10 cellular contexts compared by ENCODE assay signal in genomic region chr5:402615-403359, GRCh38. TPM values are rescaled to one million over a fixed set of nuclear protein-coding genes. Genes with fewer than 3 reads are reported as not detected.
DNase-seq lines count a peak whose midpoint lies in the region; ATAC-seq and TF ChIP-seq lines count a peak whose summit lies in the region.
"Had no signal": no experiment of that assay in that cellular context is flagged by ENCODE, and none has a peak within 500 bp of the region (broad histone marks: within the 10 kb centered on the region; RNA-seq: fewer than 3 reads in every experiment).

No MANE protein-coding gene starts in this region.

- peak; percentile 54 for ATAC-seq in GM19397 (IDR thresholded peaks at IDR 0.05; ENCODE audit: unreplicated experiment)
- ATAC-seq in HG03159 (IDR thresholded peaks at IDR 0.05; ENCODE audit: unreplicated experiment) = peak; percentile 38
- no peak for ATAC-seq in activated naive CD8-positive, alpha-beta T cell treated with anti-CD3 and anti-CD28 coated beads, Interleukin-2, amount 10 ng/mL, durations not matched to agents 7 days and 5 days (ENCODE audit: low read depth)
- ATAC-seq in psoas muscle = no peak
- no peak for ATAC-seq in left cardiac atrium

- H3K27me3 ChIP-seq in DOHH2 (ENCODE audit: control insufficient read depth, low read length) (no peaks in the 10 kb centered on the region), WERI-Rb-1 (ENCODE audit: insufficient read depth, low read depth, severe bottlenecking) (no peaks in the 10 kb centered on the region), psoas muscle (ENCODE audit: insufficient read depth in 3 of 3, low read length in 2 of 3) (peaks cover 0 to 53% (median 3%) of the 10 kb centered on the region in 3 donors)
- H3K27me3 ChIP-seq: right lobe of liver had no signal

- TF ChIP-seq CTCF in DOHH2 (IDR thresholded peaks at IDR 0.05; ENCODE audit: low read depth, low read length, poor library complexity, severe bottlenecking) (peak; percentile 34), WERI-Rb-1 (IDR thresholded peaks at IDR 0.05; ENCODE audit: low read depth, low read length) (no peak), psoas muscle (IDR thresholded peaks at IDR 0.05) (no peak)

- WGBS in psoas muscle, 3 donors = 78 to 87% (median 85%) methylated on average over 20 of the region's 20 CpGs

- H3K4me3 Mint-ChIP-seq in activated naive CD8-positive, alpha-beta T cell treated with anti-CD3 and anti-CD28 coated beads, Interleukin-2, amount 10 ng/mL, durations not matched to agents 7 days and 5 days = peak overlapping the region; percentile 10

- 0 out of 2 replicates have a peak, but pooled peaks cover under 1% of the 10 kb centered on the region for H3K79me2 ChIP-seq in DOHH2 (ENCODE audit: control insufficient read depth, low read length)

- intact Hi-C loops in psoas muscle (cut with DNase I) (no loop called here), left cardiac atrium (cut with DNase I) (no loop called here)

- H3K27ac ChIP-seq in DOHH2 (ENCODE audit: low read depth, low read length) = peak overlapping the region; percentile 100
- no peak overlapping the region for H3K27ac ChIP-seq in WERI-Rb-1
- no peak overlapping the region for H3K27ac ChIP-seq in psoas muscle
- H3K27ac ChIP-seq: right lobe of liver had no signal

- H3K36me3 ChIP-seq in DOHH2 (ENCODE audit: control insufficient read depth, low read length) (peaks cover 34% of the 10 kb centered on the region), WERI-Rb-1 (no peaks in the 10 kb centered on the region), psoas muscle (ENCODE audit: insufficient read depth in 1 of 2, low read depth in 1 of 2) (no peaks in the 10 kb centered on the region)
- H3K36me3 ChIP-seq: right lobe of liver had no signal

- H3K27me3 Mint-ChIP-seq in activated naive CD8-positive, alpha-beta T cell treated with anti-CD3 and anti-CD28 coated beads, Interleukin-2, amount 10 ng/mL, durations not matched to agents 7 days and 5 days = no peaks in the 10 kb centered on the region

- H4K20me1 ChIP-seq in DOHH2 (ENCODE audit: control insufficient read depth, insufficient read depth, low read depth, low read length) = no peaks in the 10 kb centered on the region

- no peak for DNase-seq in activated naive CD8-positive, alpha-beta T cell treated with anti-CD3 and anti-CD28 coated beads, Interleukin-2, amount 10 ng/mL, durations not matched to agents 7 days and 5 days
- no peak for DNase-seq in WERI-Rb-1
- DNase-seq in psoas muscle = no peak
- no peak for DNase-seq in left cardiac atrium
- DNase-seq in AG08395 (ENCODE audit: low spot score) = no peak
- DNase-seq: NCI-H2029, right lobe of liver had no signal

- H3K4me1 ChIP-seq in DOHH2 (ENCODE audit: control insufficient read depth, low read length) (peaks cover 97% of the 10 kb centered on the region), psoas muscle (peaks cover 4% of the 10 kb centered on the region)
- H3K4me1 ChIP-seq: right lobe of liver had no signal

- H3K4me3 ChIP-seq in DOHH2 (ENCODE audit: low read length) (peak overlapping the region; percentile 63), WERI-Rb-1 (ENCODE audit: low read depth, low read length) (no peak overlapping the region), psoas muscle (no peak overlapping the region)
- H3K4me3 ChIP-seq: right lobe of liver had no signal

- peaks cover 44% of the 10 kb centered on the region for H3K36me3 Mint-ChIP-seq in activated naive CD8-positive, alpha-beta T cell treated with anti-CD3 and anti-CD28 coated beads, Interleukin-2, amount 10 ng/mL, durations not matched to agents 7 days and 5 days

- no peaks in the 10 kb centered on the region for H3K9me3 Mint-ChIP-seq in activated naive CD8-positive, alpha-beta T cell treated with anti-CD3 and anti-CD28 coated beads, Interleukin-2, amount 10 ng/mL, durations not matched to agents 7 days and 5 days

- H3F3A ChIP-seq in DOHH2 (ENCODE audit: control insufficient read depth, insufficient read depth) = peaks cover 43% of the 10 kb centered on the region

- H3K4me2 ChIP-seq in DOHH2 (ENCODE audit: low read length) = peak overlapping the region; percentile 97

- H3K9me2 ChIP-seq in DOHH2 (replicated peaks; ENCODE audit: control insufficient read depth, low read length) = no peaks in the 10 kb centered on the region

- H3K9me3 ChIP-seq in DOHH2 (ENCODE audit: control insufficient read depth, insufficient read depth, low read length) = no peaks in the 10 kb centered on the region
- peaks cover 2% of the 10 kb centered on the region for H3K9me3 ChIP-seq in WERI-Rb-1 (ENCODE audit: severe bottlenecking)
- H3K9me3 ChIP-seq in psoas muscle = no peaks in the 10 kb centered on the region
- H3K9me3 ChIP-seq: right lobe of liver had no signal

- H3K27ac Mint-ChIP-seq in activated naive CD8-positive, alpha-beta T cell treated with anti-CD3 and anti-CD28 coated beads, Interleukin-2, amount 10 ng/mL, durations not matched to agents 7 days and 5 days = peak overlapping the region; percentile 38

- POLR2A ChIA-PET in activated naive CD8-positive, alpha-beta T cell treated with anti-CD3 and anti-CD28 coated beads, Interleukin-2, amount 10 ng/mL, durations not matched to agents 7 days and 5 days (lab: Charles Lee) = no interaction called here

- peaks cover 22% of the 10 kb centered on the region for H3K4me1 Mint-ChIP-seq in activated naive CD8-positive, alpha-beta T cell treated with anti-CD3 and anti-CD28 coated beads, Interleukin-2, amount 10 ng/mL, durations not matched to agents 7 days and 5 days

RNA-seq across cellular contexts. Expression of gene EXOC3, which starts 40.2 kb away (rescaled TPM):
- total RNA-seq in activated naive CD8-positive, alpha-beta T cell treated with anti-CD3 and anti-CD28 coated beads, Interleukin-2, amount 10 ng/mL, durations not matched to agents 7 days and 5 days = 10 to 100 TPM; 72.4 to 77.5 TPM
- total RNA-seq in psoas muscle = 10 to 100 TPM; 55.8 to 62.7 (median 59.1) TPM
- 10 to 100 TPM; 38.2 to 63.4 (median 49.4) TPM for polyA plus RNA-seq in psoas muscle
- 10 to 100 TPM; 41.4 to 42.3 TPM for total RNA-seq in left cardiac atrium

Comparison
In these comparisons a context has a peak if more than half of its experiments do, and no peak if none do; other contexts are left out.
1. ATAC-seq: peak in GM19397 (single experiment) and HG03159 (single experiment); none in activated naive CD8-positive, alpha-beta T cell treated with anti-CD3 and anti-CD28 coated beads, Interleukin-2, amount 10 ng/mL, durations not matched to agents 7 days and 5 days (single experiment), psoas muscle (0 of 4) and left cardiac atrium (0 of 2).